2 cellular contexts compared by ENCODE assay signal in the genomic region with DNA sequence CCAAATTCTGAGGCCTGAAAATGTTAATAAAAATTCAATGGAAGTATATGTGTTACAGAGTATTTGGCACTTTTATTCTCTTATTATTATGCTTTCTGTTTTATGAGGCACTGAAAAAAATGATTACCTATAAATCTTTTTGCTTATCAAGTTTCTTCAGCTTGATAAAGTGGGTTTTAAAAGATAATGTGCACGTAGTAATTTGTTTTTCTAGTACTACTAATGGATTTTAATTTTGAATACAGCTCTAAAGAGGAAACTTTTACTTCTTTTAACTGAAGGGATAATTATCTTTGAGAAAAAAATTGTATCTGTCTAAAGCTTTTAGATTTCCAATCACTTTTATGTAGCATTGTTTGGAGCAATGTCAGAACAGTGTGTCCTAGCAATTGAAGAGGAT.
TF ChIP-seq lines count a peak whose summit lies in the region.

No MANE protein-coding gene starts in this region.

TF ChIP-seq in SK-N-SH treated with all-trans-retinoic acid at 6 μM for 48 hours, 23 proteins besides CTCF, POLR2A, EP300 and RAD21 (continued from another document):
- TF ChIP-seq CSRNP3 (CRISPR knock-in tag; IDR thresholded peaks at IDR 0.05) (no peak), ISL1 (CRISPR knock-in tag; IDR thresholded peaks at IDR 0.05) (peak; percentile 92)
- TF ChIP-seq, protein P1, sequence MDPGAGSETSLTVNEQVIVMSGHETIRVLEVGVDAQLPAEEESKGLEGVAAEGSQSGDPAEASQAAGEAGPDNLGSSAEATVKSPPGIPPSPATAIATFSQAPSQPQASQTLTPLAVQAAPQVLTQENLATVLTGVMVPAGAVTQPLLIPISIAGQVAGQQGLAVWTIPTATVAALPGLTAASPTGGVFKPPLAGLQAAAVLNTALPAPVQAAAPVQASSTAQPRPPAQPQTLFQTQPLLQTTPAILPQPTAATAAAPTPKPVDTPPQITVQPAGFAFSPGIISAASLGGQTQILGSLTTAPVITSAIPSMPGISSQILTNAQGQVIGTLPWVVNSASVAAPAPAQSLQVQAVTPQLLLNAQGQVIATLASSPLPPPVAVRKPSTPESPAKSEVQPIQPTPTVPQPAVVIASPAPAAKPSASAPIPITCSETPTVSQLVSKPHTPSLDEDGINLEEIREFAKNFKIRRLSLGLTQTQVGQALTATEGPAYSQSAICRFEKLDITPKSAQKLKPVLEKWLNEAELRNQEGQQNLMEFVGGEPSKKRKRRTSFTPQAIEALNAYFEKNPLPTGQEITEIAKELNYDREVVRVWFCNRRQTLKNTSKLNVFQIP (CRISPR knock-in tag; IDR thresholded peaks at IDR 0.05; ENCODE audit: borderline replicate concordance, low read depth), result no peak

TF ChIP-seq in SK-N-SH, 30 proteins besides CTCF, POLR2A, EP300 and RAD21 (continued from another document):
- no peak for TF ChIP-seq REST (IDR thresholded peaks at IDR 0.05; ENCODE audit: low read depth, low read length)
